1 cellular context compared by ENCODE assay signal in the genomic region with DNA sequence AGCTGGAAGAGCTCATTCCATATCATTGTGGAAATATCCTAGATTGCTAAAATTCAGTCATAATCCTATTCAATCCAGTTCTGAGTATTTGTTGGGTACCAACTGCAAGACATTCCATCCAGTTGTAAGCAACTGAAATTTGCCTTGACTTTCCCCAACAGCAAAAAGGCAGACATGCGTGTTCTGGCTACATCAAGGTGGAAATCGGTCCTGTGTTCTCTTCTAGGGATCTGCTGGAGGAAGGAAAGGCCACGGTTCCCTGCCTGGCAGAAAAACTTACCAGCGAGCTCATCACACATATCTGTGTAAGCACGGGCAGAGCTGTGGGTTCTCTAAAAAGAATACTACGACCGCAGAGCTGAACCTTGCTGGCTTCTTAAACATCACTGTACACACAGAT.
TF ChIP-seq lines count a peak whose summit lies in the region.

No MANE protein-coding gene starts in this region.

TF ChIP-seq in GM12878, 131 proteins besides CTCF, POLR2A, EP300 and RAD21:
- TF ChIP-seq CEBPB (IDR thresholded peaks at IDR 0.05; ENCODE audit: borderline replicate concordance in 1 of 2, low read depth in 2 of 2, low read length in 2 of 2): no peak
- peak; percentile 1 for TF ChIP-seq HDAC6 (IDR thresholded peaks at IDR 0.05; ENCODE audit: unreplicated experiment)
- TF ChIP-seq POLR2AphosphoS5 (IDR thresholded peaks at IDR 0.05; ENCODE audit: low read length): peak; percentile 73
- no peak for TF ChIP-seq JUND (IDR thresholded peaks at IDR 0.05; ENCODE audit: low read depth, low read length)
- TF ChIP-seq NR2C2 (IDR thresholded peaks at IDR 0.05; ENCODE audit: borderline replicate concordance, control insufficient read depth, insufficient read length, low read depth): no peak
- TF ChIP-seq BRCA1 (IDR thresholded peaks at IDR 0.05; ENCODE audit: low read depth, low read length): no peak
